Comparison of ENCODE assay signal across 13 cellular contexts in genomic region chr12:53064613-53065415, GRCh38. TPM values are rescaled to one million over a fixed set of nuclear protein-coding genes. Genes with fewer than 3 reads are reported as not detected.
A peak's percentile ranks its signal among the peaks of the same experiment; 100 is the strongest.
DNase-seq lines count a peak whose midpoint lies in the region; TF ChIP-seq lines count a peak whose summit lies in the region.
"Had no signal": no experiment of that assay in that cellular context is flagged by ENCODE, and none has a peak within 500 bp of the region (broad histone marks: within the 10 kb centered on the region; RNA-seq: fewer than 3 reads in every experiment).

No MANE protein-coding gene starts in this region.

- H3K4me2 ChIP-seq in fibroblast of lung (ENCODE audit: extremely low read depth, insufficient read depth, low read length): no peak overlapping the region

- H2AFZ ChIP-seq in fibroblast of lung (ENCODE audit: low read length): no peak overlapping the region

- H3K9ac ChIP-seq in fibroblast of lung (ENCODE audit: insufficient read depth, low read length): no peak overlapping the region

- DNase-seq in breast epithelium (ENCODE audit: low spot score in 2 of 2): no peak
- no peak for DNase-seq in MCF 10A (ENCODE audit: unreplicated experiment)
- DNase-seq in fibroblast of lung (ENCODE audit: low read depth in 2 of 2): no peak
- DNase-seq in ovary: peak in 3 of 5 donors; percentile 42 to 56 (median 44)
- peak; percentile 38 for DNase-seq in uterus
- no peak for DNase-seq in NCI-H1092 (lab: John Stamatoyannopoulos, UW)
- no peak for DNase-seq in DMS53 treated with DMSO at 0.1 percent for 48 hours (lab: John Stamatoyannopoulos, UW; ENCODE audit: unreplicated experiment)
- no peak for DNase-seq in GM03348 (ENCODE audit: low spot score)
- DNase-seq: activated naive CD4-positive, alpha-beta T cell treated with anti-CD3 and anti-CD28 coated beads, Interleukin-2, amount 10 ng/mL, durations not matched to agents 7 days and 5 days; KBM-7; mesendoderm; retina had no signal

- H3K4me1 ChIP-seq in breast epithelium (peaks cover 17 to 20% of the 10 kb centered on the region in 2 donors), fibroblast of lung (ENCODE audit: control insufficient read depth, extremely low read depth, insufficient read depth, low read length) (peaks cover 61% of the 10 kb centered on the region), ovary (ENCODE audit: insufficient read depth) (peaks cover 28% of the 10 kb centered on the region), uterus (peaks cover 0 to 27% of the 10 kb centered on the region in 2 donors)

- no peaks in the 10 kb centered on the region for H4K20me1 ChIP-seq in fibroblast of lung (ENCODE audit: control insufficient read depth, extremely low read depth, insufficient read depth, low read length)

- peaks cover 11% of the 10 kb centered on the region for H3K4me1 Mint-ChIP-seq in MCF 10A (ENCODE audit: insufficient read depth, unreplicated experiment)

- H3K27me3 Mint-ChIP-seq in MCF 10A (ENCODE audit: insufficient read depth, unreplicated experiment): no peaks in the 10 kb centered on the region

- H3K36me3 ChIP-seq in breast epithelium (no peaks in the 10 kb centered on the region), fibroblast of lung (ENCODE audit: control insufficient read depth, insufficient read depth, low read length) (peaks cover 29% of the 10 kb centered on the region), ovary (no peaks in the 10 kb centered on the region), uterus (no peaks in the 10 kb centered on the region)

- TF ChIP-seq CTCF in breast epithelium (IDR thresholded peaks at IDR 0.05) (no peak), MCF 10A (IDR thresholded peaks at IDR 0.05; ENCODE audit: unreplicated experiment) (no peak), fibroblast of lung (conservative IDR thresholded peaks at IDR 0.05 in 1 of 2, IDR thresholded peaks at IDR 0.05 in 1 of 2; ENCODE audit: low read depth in 1 of 2, low read length in 2 of 2) (no peak), ovary (IDR thresholded peaks at IDR 0.05) (no peak), uterus (IDR thresholded peaks at IDR 0.05) (no peak)

- intact Hi-C loops in breast epithelium (cut with DNase I; ENCODE audit: low total_unique reads): no loop called here
- intact Hi-C loops in MCF 10A (cut with micrococcal nuclease): no loop called here
- intact Hi-C loops in ovary (cut with DNase I): loop anchor here in 2 of 4 donors (5.0 kb wide), 1 partner anchor 132 kb away; no protein-coding TSS in a partner anchor
- intact Hi-C loops in uterus (cut with DNase I; ENCODE audit: low total_unique reads): loop anchor here (10.0 kb wide), 1 partner anchor 130 kb away; no protein-coding TSS in a partner anchor

- no TSS peak for BruUV-seq in MCF 10A (replicated peaks; lab: Mats Ljungman, UMichigan)

- TF ChIP-seq EP300 in ovary (IDR thresholded peaks at IDR 0.05): no peak

- H3K36me3 Mint-ChIP-seq in MCF 10A (ENCODE audit: insufficient read depth, unreplicated experiment): peaks cover 55% of the 10 kb centered on the region

- H3K79me2 ChIP-seq in fibroblast of lung (ENCODE audit: control insufficient read depth, insufficient read depth, low read length): no peaks in the 10 kb centered on the region

- WGBS in ovary, 3 donors: 56 to 66% (median 64%) methylated on average over 11 of the region's 11 CpGs

- no peaks in the 10 kb centered on the region for H3K9me3 ChIP-seq in breast epithelium
- no peaks in the 10 kb centered on the region for H3K9me3 ChIP-seq in fibroblast of lung (ENCODE audit: control insufficient read depth, insufficient read depth, low read depth, low read length)
- no peaks in the 10 kb centered on the region for H3K9me3 ChIP-seq in ovary
- no peaks in the 10 kb centered on the region for H3K9me3 ChIP-seq in uterus

- no peak for TF ChIP-seq POLR2A in breast epithelium (IDR thresholded peaks at IDR 0.05)
- TF ChIP-seq POLR2A in ovary (IDR thresholded peaks at IDR 0.05): no peak
- no peak for TF ChIP-seq POLR2A in uterus (IDR thresholded peaks at IDR 0.05)

- no peak overlapping the region for H3K4me3 Mint-ChIP-seq in MCF 10A (ENCODE audit: unreplicated experiment)
- H3K4me3 Mint-ChIP-seq: activated naive CD4-positive, alpha-beta T cell treated with anti-CD3 and anti-CD28 coated beads, Interleukin-2, amount 10 ng/mL, durations not matched to agents 7 days and 5 days had no signal

- CTCF ChIA-PET in MCF 10A (lab: Yijun Ruan, JAX): interaction anchor here (0.6 to 15.4 kb wide), 23 partner anchors 8 to 412 kb away, joined by 3 to 267 read pairs (median 7); partner anchors contain the start of genes AAAS, IGFBP6, SOAT2 and SPRYD3

- POLR2A ChIA-PET in MCF 10A (lab: Yijun Ruan, JAX): interaction anchor here (0.8 to 2.6 kb wide), 4 partner anchors 13 to 35 kb away, joined by 3 to 39 read pairs (median 10); partner anchors contain the start of genes IGFBP6 and SPRYD3

- no peaks in the 10 kb centered on the region for H3K27me3 ChIP-seq in breast epithelium
- H3K27me3 ChIP-seq in fibroblast of lung (ENCODE audit: control insufficient read depth, insufficient read depth, low read length): no peaks in the 10 kb centered on the region
- no peaks in the 10 kb centered on the region for H3K27me3 ChIP-seq in ovary
- H3K27me3 ChIP-seq in uterus: no peaks in the 10 kb centered on the region

- H3K9me3 Mint-ChIP-seq in MCF 10A (ENCODE audit: unreplicated experiment): no peaks in the 10 kb centered on the region
- H3K9me3 Mint-ChIP-seq: activated naive CD4-positive, alpha-beta T cell treated with anti-CD3 and anti-CD28 coated beads, Interleukin-2, amount 10 ng/mL, durations not matched to agents 7 days and 5 days had no signal

- H3K27ac ChIP-seq in breast epithelium: peak overlapping the region; percentile 75 to 89
- peak overlapping the region; percentile 69 for H3K27ac ChIP-seq in fibroblast of lung (ENCODE audit: insufficient read depth, low read length)
- peak overlapping the region; percentile 42 to 64 for H3K27ac ChIP-seq in ovary
- peak overlapping the region; percentile 82 to 86 for H3K27ac ChIP-seq in uterus

- H3K4me3 ChIP-seq in breast epithelium (peak overlapping the region in 1 of 3 donors; percentile 24), fibroblast of lung (replicated peaks in 1 of 4; ENCODE audit: control extremely low read depth in 1 of 4, insufficient read depth in 1 of 4, low read depth in 3 of 4, low read length in 4 of 4) (no peak overlapping the region), ovary (no peak overlapping the region), uterus (no peak overlapping the region)

- H3K27ac Mint-ChIP-seq in MCF 10A (ENCODE audit: low read depth, unreplicated experiment): no peak overlapping the region
- H3K27ac Mint-ChIP-seq: activated naive CD4-positive, alpha-beta T cell treated with anti-CD3 and anti-CD28 coated beads, Interleukin-2, amount 10 ng/mL, durations not matched to agents 7 days and 5 days had no signal

RNA-seq across cellular contexts. Expression of gene SPRYD3, which starts 14.4 kb away (rescaled TPM):
- total RNA-seq in breast epithelium (10 to 100 TPM; 31.8 to 45.8 (median 36.3) TPM), MCF 10A (2022) (35.2 and 39.9 TPM in 2 replicates), fibroblast of lung (13.9 and 18.2 TPM in 2 replicates), ovary (10 to 100 TPM; 28.5 to 88.1 (median 79.9) TPM), uterus (10 to 100 TPM; 15.9 to 75.5 (median 28.9) TPM)
- polyA plus RNA-seq in fibroblast of lung (23.3 and 27.7 TPM in 2 replicates), ovary (10 to 100 TPM; 36.9 to 39.9 TPM)
- polyA plus RNA-seq in fibroblast of lung (2012): 25.7 and 33.1 TPM in 2 replicates
- polyA minus RNA-seq in fibroblast of lung (ENCODE audit: low replicate concordance): 67.2 and 104 TPM in 2 replicates

RNA-seq across cellular contexts. Expression of gene TNS2, which starts 14.9 kb away (rescaled TPM):
- total RNA-seq in breast epithelium: 100 to 1,000 TPM in 2 of 3 donors, 10 to 100 TPM in 1; 65.4 to 228 (median 156) TPM
- total RNA-seq in MCF 10A (2022): 22.3 and 26.3 TPM in 2 replicates
- 52.4 and 60.6 TPM in 2 replicates for total RNA-seq in fibroblast of lung
- polyA plus RNA-seq in fibroblast of lung: 35.3 and 45.5 TPM in 2 replicates
- polyA plus RNA-seq in fibroblast of lung (2012): 52.3 and 54.6 TPM in 2 replicates
- polyA minus RNA-seq in fibroblast of lung (ENCODE audit: low replicate concordance): 141 and 176 TPM in 2 replicates
- 100 to 1,000 TPM in 6 of 7 donors, 10 to 100 TPM in 1; 88.7 to 255 (median 190) TPM for total RNA-seq in ovary
- polyA plus RNA-seq in ovary: 100 to 1,000 TPM in 1 of 2 donors, 10 to 100 TPM in 1; 66.8 to 161 TPM
- total RNA-seq in uterus: 100 to 1,000 TPM in 2 of 4 donors, 10 to 100 TPM in 2; 64.0 to 394 (median 112) TPM

RNA-seq across cellular contexts. Expression of gene IGFBP6, which starts 32.7 kb away (rescaled TPM):
- total RNA-seq in breast epithelium (100 to 1,000 TPM; 169 to 708 (median 284) TPM), MCF 10A (2022) (6.4 and 12.0 TPM in 2 replicates), fibroblast of lung (592 and 973 TPM in 2 replicates), ovary (100 to 1,000 TPM in 6 of 7 donors, 10 to 100 TPM in 1; 81.3 to 685 (median 224) TPM), uterus (100 to 1,000 TPM in 3 of 4 donors, 10 to 100 TPM in 1; 48.7 to 762 (median 252) TPM)
- polyA plus RNA-seq in fibroblast of lung (229 and 274 TPM in 2 replicates), ovary (100 to 1,000 TPM in 1 of 2 donors, 10 to 100 TPM in 1; 78.9 to 112 TPM)
- polyA plus RNA-seq in fibroblast of lung (2012): 532 and 589 TPM in 2 replicates
- polyA minus RNA-seq in fibroblast of lung (ENCODE audit: low replicate concordance): 359 and 701 TPM in 2 replicates

RNA-seq across cellular contexts. Expression of gene SOAT2, which starts 38.5 kb away (rescaled TPM):
- total RNA-seq in breast epithelium: under 1 TPM in 2 of 3 donors, not detected in 1; 0.16 to 0.33 TPM
- total RNA-seq in MCF 10A (2022): not detected in 2 replicates
- under 0.01 TPM in 1 of 2 replicates, not detected in the other for total RNA-seq in fibroblast of lung
- 0.12 TPM in 1 of 2 replicates, not detected in the other for polyA plus RNA-seq in fibroblast of lung
- 0.06 and 0.31 TPM in 2 replicates for polyA plus RNA-seq in fibroblast of lung (2012)
- polyA minus RNA-seq in fibroblast of lung (ENCODE audit: low replicate concordance): 1.7 TPM in 1 of 2 replicates, not detected in the other
- total RNA-seq in ovary: under 1 TPM in 3 of 7 donors, not detected in 4; 0.17 to 0.72 (median 0.53) TPM
- under 1 TPM; 0.07 to 0.28 TPM for polyA plus RNA-seq in ovary
- total RNA-seq in uterus: under 1 TPM in 1 of 4 donors, not detected in 3; 0.82 TPM
- total RNA-seq: dermis microvascular lymphatic vessel endothelial cell had no signal

RNA-seq across cellular contexts. Expression of gene EIF4B, which starts 58.6 kb away (rescaled TPM):
- total RNA-seq in breast epithelium (100 to 1,000 TPM; 600 to 759 (median 614) TPM), MCF 10A (2022) (580 and 658 TPM in 2 replicates), fibroblast of lung (1,180 and 1,819 TPM in 2 replicates), ovary (1,000 to 10,000 TPM in 3 of 7 donors, 100 to 1,000 TPM in 4; 713 to 1,452 (median 896) TPM), uterus (1,000 to 10,000 TPM in 1 of 4 donors, 100 to 1,000 TPM in 3; 388 to 1,076 (median 585) TPM)
- polyA plus RNA-seq in fibroblast of lung (380 and 466 TPM in 2 replicates), ovary (100 to 1,000 TPM; 316 to 882 TPM)
- 255 and 359 TPM in 2 replicates for polyA plus RNA-seq in fibroblast of lung (2012)
- polyA minus RNA-seq in fibroblast of lung (ENCODE audit: low replicate concordance): 698 and 797 TPM in 2 replicates

Comparison
In these comparisons a context has a peak if more than half of its experiments do, and no peak if none do; other contexts are left out.
1. DNase-seq: peak in ovary (3 of 5) and uterus (2 of 2); none in breast epithelium (0 of 2), MCF 10A (single experiment), fibroblast of lung (0 of 2), NCI-H1092 (single experiment), DMS53 treated with DMSO at 0.1 percent for 48 hours (single experiment) and GM03348 (single experiment).
2. Peak in every context shown above with its lines, with median percentiles within 50 percentile points of each other: H3K27ac ChIP-seq.